9 cellular contexts compared by ENCODE assay signal in genomic region chr9:128553695-128554094, GRCh38. TPM values are rescaled to one million over a fixed set of nuclear protein-coding genes. Genes with fewer than 3 reads are reported as not detected.
DNase-seq lines count a peak whose midpoint lies in the region; ATAC-seq and TF ChIP-seq lines count a peak whose summit lies in the region.
"Had no signal": no experiment of that assay in that cellular context is flagged by ENCODE, and none has a peak within 500 bp of the region (broad histone marks: within the 10 kb centered on the region; RNA-seq: fewer than 3 reads in every experiment).

No MANE protein-coding gene starts in this region.

- CTCF ChIA-PET in CD8-positive, alpha-beta memory T cell (lab: Charles Lee), result interaction anchor here (1.5 kb wide), 1 partner anchor 45 kb away, joined by 4 read pairs; no protein-coding TSS in a partner anchor

- H3K27me3 ChIP-seq in CD8-positive, alpha-beta memory T cell (ENCODE audit: insufficient read depth, low read length, poor library complexity, severe bottlenecking), result no peaks in the 10 kb centered on the region
- H3K27me3 ChIP-seq in endodermal cell (ENCODE audit: control insufficient read depth, insufficient read depth, low read length, poor library complexity, severe bottlenecking), result no peaks in the 10 kb centered on the region
- no peaks in the 10 kb centered on the region for H3K27me3 ChIP-seq in parathyroid adenoma (ENCODE audit: control insufficient read depth, insufficient read depth, low read length)

- no peaks in the 10 kb centered on the region for H3K9me3 Mint-ChIP-seq in CD8-positive, alpha-beta memory T cell
- no peaks in the 10 kb centered on the region for H3K9me3 Mint-ChIP-seq in endodermal cell

- peaks cover 6% of the 10 kb centered on the region for H3K79me2 ChIP-seq in parathyroid adenoma

- H2AFZ ChIP-seq in parathyroid adenoma, result no peak overlapping the region

- no peak overlapping the region for H3K4me3 Mint-ChIP-seq in CD8-positive, alpha-beta memory T cell
- H3K4me3 Mint-ChIP-seq in endodermal cell, result no peak overlapping the region

- WGBS in endodermal cell (ENCODE audit: insufficient coverage in 1 of 2, insufficient read length in 1 of 2), 2 experiments, result 25 to 50% methylated on average over 2 to 6 of the region's 6 CpGs

- POLR2A ChIA-PET in CD8-positive, alpha-beta memory T cell (lab: Charles Lee), result interaction anchor here (0.7 kb wide), 1 partner anchor 22 kb away, joined by 6 read pairs; no protein-coding TSS in a partner anchor

- H3K4me1 ChIP-seq in CD8-positive, alpha-beta memory T cell (ENCODE audit: insufficient read depth, low read length), result peaks cover 75% of the 10 kb centered on the region
- H3K4me1 ChIP-seq in endodermal cell (ENCODE audit: control insufficient read depth, insufficient read depth, low read length) (peaks cover 21% of the 10 kb centered on the region), parathyroid adenoma (peaks cover 9% of the 10 kb centered on the region)

- no peak overlapping the region for H3K27ac Mint-ChIP-seq in CD8-positive, alpha-beta memory T cell
- no peak overlapping the region for H3K27ac Mint-ChIP-seq in endodermal cell

- peaks cover 0 to 7% (median 0%) of the 10 kb centered on the region in 3 donors for H3K36me3 Mint-ChIP-seq in CD8-positive, alpha-beta memory T cell
- no peaks in the 10 kb centered on the region for H3K36me3 Mint-ChIP-seq in endodermal cell (ENCODE audit: low read depth)

- H3K36me3 ChIP-seq in CD8-positive, alpha-beta memory T cell (ENCODE audit: insufficient read depth, low read length), result no peaks in the 10 kb centered on the region
- H3K36me3 ChIP-seq in endodermal cell (ENCODE audit: control insufficient read depth, insufficient read depth, low read length) (peaks cover 12% of the 10 kb centered on the region), parathyroid adenoma (ENCODE audit: control insufficient read depth, insufficient read depth, low read length) (no peaks in the 10 kb centered on the region)

- peaks cover 0 to 2% of the 10 kb centered on the region in 2 donors for H3K27me3 Mint-ChIP-seq in CD8-positive, alpha-beta memory T cell
- peaks cover 1% of the 10 kb centered on the region for H3K27me3 Mint-ChIP-seq in endodermal cell (ENCODE audit: insufficient read depth)

- H3K27ac ChIP-seq in CD8-positive, alpha-beta memory T cell (ENCODE audit: low read depth, low read length), result no peak overlapping the region
- no peak overlapping the region for H3K27ac ChIP-seq in endodermal cell (ENCODE audit: low read depth, low read length)
- peak overlapping the region; percentile 82 for H3K27ac ChIP-seq in parathyroid adenoma

- no peak for ATAC-seq in GM18858 (IDR thresholded peaks at IDR 0.05; ENCODE audit: unreplicated experiment)

- H3K4me3 ChIP-seq in CD8-positive, alpha-beta memory T cell (ENCODE audit: low read length), result peak overlapping the region; percentile 75
- H3K4me3 ChIP-seq in endodermal cell (ENCODE audit: low read length) (peak overlapping the region; percentile 96), parathyroid adenoma (ENCODE audit: low read depth, low read length) (peak overlapping the region; percentile 71)

- no peaks in the 10 kb centered on the region for H3K9me3 ChIP-seq in CD8-positive, alpha-beta memory T cell (ENCODE audit: low read length)
- H3K9me3 ChIP-seq in endodermal cell (ENCODE audit: control insufficient read depth, low read length) (no peaks in the 10 kb centered on the region), parathyroid adenoma (ENCODE audit: control insufficient read depth, low read length) (no peaks in the 10 kb centered on the region)

- H3K9ac ChIP-seq in endodermal cell (ENCODE audit: extremely low read depth, low read length, poor library complexity, severe bottlenecking), result peak overlapping the region; percentile 95
- H3K9ac ChIP-seq in parathyroid adenoma, result no peak overlapping the region

- TF ChIP-seq CTCF in endodermal cell (conservative IDR thresholded peaks at IDR 0.05) (no peak), parathyroid adenoma (IDR thresholded peaks at IDR 0.05) (no peak)

- peaks cover 30 to 50% (median 42%) of the 10 kb centered on the region in 3 donors for H3K4me1 Mint-ChIP-seq in CD8-positive, alpha-beta memory T cell
- H3K4me1 Mint-ChIP-seq in endodermal cell, result peaks cover 35% of the 10 kb centered on the region

- H3K4me2 ChIP-seq in parathyroid adenoma (ENCODE audit: low read length), result peak overlapping the region; percentile 75

- DNase-seq in CD8-positive, alpha-beta memory T cell, result no peak
- DNase-seq in NCI-H526 treated with DMSO at 0.1 percent for 48 hours (lab: John Stamatoyannopoulos, UW) (peak; percentile 8), endodermal cell (no peak), UCSD-AML1 (lab: John Stamatoyannopoulos, UW; ENCODE audit: unreplicated experiment) (no peak), NAMALWA (ENCODE audit: low spot score) (no peak)
- no peak for DNase-seq in activated CD8-positive, alpha-beta memory T cell treated with anti-CD3 and anti-CD28 coated beads, Interleukin-2, amount 50 U/mL, for 48 hours
- DNase-seq: RPMI8226 had no signal

RNA-seq across cellular contexts. Expression of gene SPTAN1, which starts 1.3 kb away (rescaled TPM):
- 100 to 1,000 TPM; 195 to 203 TPM for total RNA-seq in CD8-positive, alpha-beta memory T cell
- 132 TPM for polyA plus RNA-seq in CD8-positive, alpha-beta memory T cell
- 100 to 1,000 TPM; 309 to 319 TPM for total RNA-seq in endodermal cell
- polyA plus RNA-seq in endodermal cell (2013, experiment 1 of 2), result 190 TPM
- polyA plus RNA-seq in endodermal cell (2013, experiment 2 of 2), result 174 TPM

RNA-seq across cellular contexts. Expression of gene GLE1, which starts 49.2 kb away (rescaled TPM):
- 10 to 100 TPM; 48.7 to 51.9 TPM for total RNA-seq in CD8-positive, alpha-beta memory T cell
- polyA plus RNA-seq in CD8-positive, alpha-beta memory T cell, result 35.1 TPM
- 10 to 100 TPM; 14.7 to 16.6 TPM for total RNA-seq in endodermal cell
- polyA plus RNA-seq in endodermal cell (2013, experiment 1 of 2), result 15.9 TPM
- 17.1 TPM for polyA plus RNA-seq in endodermal cell (2013, experiment 2 of 2)
